31 cellular contexts compared by ENCODE assay signal in genomic region chr7:54824655-54825054, GRCh38.
"Had no signal": no experiment of that assay in that cellular context is flagged by ENCODE, and none has a peak within 500 bp of the region (broad histone marks: within the 10 kb centered on the region; RNA-seq: fewer than 3 reads in every experiment).

No MANE protein-coding gene starts in this region.

- H3K27ac ChIP-seq: brain microvascular endothelial cell, cardiac muscle cell, RWPE1 had no signal

- H3K9me3 Mint-ChIP-seq: activated CD4-positive, alpha-beta T cell treated with anti-CD3 and anti-CD28 coated beads, Interleukin-2, amount 10 ng/mL, durations not matched to agents 24 days and 14 days had no signal

- H3K36me3 Mint-ChIP-seq: activated naive CD8-positive, alpha-beta T cell treated with anti-CD3 and anti-CD28 coated beads for 36 hours had no signal

- H3K4me3 ChIP-seq: cardiac muscle cell, K562, MG63 had no signal

- H3K27me3 ChIP-seq: brain microvascular endothelial cell, cardiac muscle cell, MG63 had no signal

- DNase-seq: activated CD4-positive, alpha-beta T cell treated with anti-CD3 and anti-CD28 coated beads, Interleukin-2, amount 10 ng/mL, durations not matched to agents 24 days and 14 days; activated CD4-positive, alpha-beta T cell treated with anti-CD3 and anti-CD28 coated beads, Interleukin-2, amount 50 U/mL, for 4 hours; activated CD8-positive, alpha-beta T cell treated with anti-CD3 and anti-CD28 coated beads for 36 hours; activated effector memory CD4-positive, alpha-beta T cell treated with anti-CD3 and anti-CD28 coated beads, Interleukin-2, amount 50 U/mL, for 16 hours; activated naive CD4-positive, alpha-beta T cell; activated naive CD4-positive, alpha-beta T cell treated with anti-CD3 and anti-CD28 coated beads, Interleukin-2, amount 50 U/mL, for 16 hours; activated naive CD8-positive, alpha-beta T cell treated with anti-CD3 and anti-CD28 coated beads for 36 hours; activated T-cell treated with anti-CD3 and anti-CD28 coated beads, Interleukin-2, amount 50 U/mL, for 1 hour; activated T-cell treated with anti-CD3 and anti-CD28 coated beads, Interleukin-2, amount 50 U/mL, for 72 hours; amniotic stem cell; aorta; brain microvascular endothelial cell; MG63; NCI-H1048; NCI-H1105 treated with DMSO at 0.1 percent for 48 hours; NCI-H1436; NCI-H1694; NCI-H1930; NCI-H2081 treated with DMSO at 0.1 percent for 48 hours; NCI-H226; NCI-H446 treated with DMSO at 0.1 percent for 48 hours; NCI-H524 treated with DMSO at 0.1 percent for 48 hours; Right ventricle myocardium superior; SW 1271; T1000 had no signal

- H3K27ac Mint-ChIP-seq: activated CD4-positive, alpha-beta T cell treated with anti-CD3 and anti-CD28 coated beads, Interleukin-2, amount 10 ng/mL, durations not matched to agents 24 days and 14 days; activated CD8-positive, alpha-beta T cell treated with anti-CD3 and anti-CD28 coated beads for 36 hours; activated naive CD8-positive, alpha-beta T cell treated with anti-CD3 and anti-CD28 coated beads for 36 hours; activated T-cell treated with anti-CD3 and anti-CD28 coated beads, Interleukin-2, amount 50 U/mL, for 72 hours; activated T-helper 17 cell treated with anti-CD3 and anti-CD28 coated beads, Interleukin-2, amount 50 U/mL, for 72 hours had no signal

- H3K36me3 ChIP-seq: brain microvascular endothelial cell, cardiac muscle cell, MG63 had no signal

- H3K4me1 Mint-ChIP-seq: activated CD4-positive, alpha-beta T cell treated with anti-CD3 and anti-CD28 coated beads, Interleukin-2, amount 10 ng/mL, durations not matched to agents 24 days and 14 days; activated T-helper 17 cell treated with anti-CD3 and anti-CD28 coated beads, Interleukin-2, amount 50 U/mL, for 72 hours; central memory CD8-positive, alpha-beta T cell had no signal

- FAIRE-seq: K562, RCC 7860 had no signal

- ATAC-seq: activated CD8-positive, alpha-beta T cell treated with anti-CD3 and anti-CD28 coated beads for 36 hours; activated T-cell treated with anti-CD3 and anti-CD28 coated beads, Interleukin-2, amount 50 U/mL, for 72 hours; activated T-helper 17 cell treated with anti-CD3 and anti-CD28 coated beads, Interleukin-2, amount 50 U/mL, for 72 hours; K562 had no signal

- H3K4me3 Mint-ChIP-seq: activated CD4-positive, alpha-beta T cell treated with anti-CD3 and anti-CD28 coated beads, Interleukin-2, amount 10 ng/mL, durations not matched to agents 24 days and 14 days; activated CD8-positive, alpha-beta T cell treated with anti-CD3 and anti-CD28 coated beads for 36 hours; activated naive CD8-positive, alpha-beta T cell treated with anti-CD3 and anti-CD28 coated beads for 36 hours; activated T-cell treated with anti-CD3 and anti-CD28 coated beads, Interleukin-2, amount 50 U/mL, for 72 hours; activated T-helper 17 cell treated with anti-CD3 and anti-CD28 coated beads, Interleukin-2, amount 50 U/mL, for 72 hours; central memory CD8-positive, alpha-beta T cell had no signal
